ENCODE assay signal across 12 cellular contexts in the genomic region with DNA sequence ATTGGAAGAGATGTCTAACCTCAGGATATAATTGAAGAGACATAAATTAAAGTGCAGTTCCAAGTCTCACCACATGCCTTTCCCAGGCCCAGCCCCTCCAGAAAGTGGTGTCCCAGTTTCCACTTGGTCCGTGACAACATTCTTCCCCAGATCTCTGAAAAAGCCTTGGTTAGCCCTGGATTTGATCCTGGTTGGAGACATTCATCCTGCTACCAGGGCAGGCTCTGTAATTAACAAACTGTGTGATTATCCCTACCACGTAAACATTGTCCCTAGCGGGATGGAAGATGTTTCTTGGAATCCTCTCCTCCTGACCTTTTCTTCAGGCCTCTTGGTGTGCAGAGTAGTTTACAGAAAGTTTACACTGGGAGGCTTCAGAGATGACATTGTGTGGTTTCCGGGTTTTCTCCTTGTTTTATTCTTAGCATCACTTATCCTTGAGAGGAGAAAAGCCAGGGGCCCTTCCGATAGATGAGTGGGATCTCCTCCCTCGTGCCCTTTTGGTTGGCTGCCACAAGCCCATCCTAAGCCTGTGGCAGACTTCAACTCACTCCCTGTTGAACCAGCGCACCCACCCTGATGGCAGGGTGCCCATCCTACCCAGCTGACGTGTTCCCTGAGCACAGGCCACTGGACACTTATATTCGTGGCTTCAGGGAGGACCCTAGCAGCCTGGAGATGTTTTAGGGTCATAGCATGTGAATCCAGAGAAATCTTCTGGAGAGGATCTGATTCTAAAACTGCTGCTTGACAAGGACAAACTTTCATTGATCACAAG.
DNase-seq lines count a peak whose midpoint lies in the region; ATAC-seq and TF ChIP-seq lines count a peak whose summit lies in the region.
"Had no signal": no experiment of that assay in that cellular context is flagged by ENCODE, and none has a peak within 500 bp of the region (broad histone marks: within the 10 kb centered on the region; RNA-seq: fewer than 3 reads in every experiment).

No MANE protein-coding gene starts in this region.

- H3K9me3 ChIP-seq in mammary epithelial cell (replicated peaks; ENCODE audit: insufficient read depth, low read length) (no peaks in the 10 kb centered on the region), mesenchymal stem cell (ENCODE audit: control insufficient read depth, low read length) (no peaks in the 10 kb centered on the region)
- H3K9me3 ChIP-seq: gastrocnemius medialis had no signal

- CTCF ChIA-PET in mammary epithelial cell (lab: Charles Lee; ENCODE audit: low non-redundant PET), result no interaction called here

- H3K14ac ChIP-seq in mesenchymal stem cell (ENCODE audit: low read length in 2 of 2), result no peak overlapping the region

- H3K36me3 ChIP-seq in mammary epithelial cell (ENCODE audit: insufficient read depth, low read length) (no peaks in the 10 kb centered on the region), mesenchymal stem cell (ENCODE audit: control insufficient read depth in 1 of 2, insufficient read depth in 2 of 2, low read depth in 1 of 2, low read length in 2 of 2) (peaks cover 26 to 35% of the 10 kb centered on the region in 2 experiments)

- H3K4me1 ChIP-seq in mammary epithelial cell (ENCODE audit: insufficient read depth, low read length) (no peaks in the 10 kb centered on the region), mesenchymal stem cell (ENCODE audit: control insufficient read depth, insufficient read depth, low read depth, low read length) (peaks cover 6% of the 10 kb centered on the region)
- H3K4me1 ChIP-seq: gastrocnemius medialis had no signal

- H3K27ac Mint-ChIP-seq in activated T-cell treated with anti-CD3 and anti-CD28 coated beads, Interleukin-2, amount 50 U/mL, for 72 hours, result no peak overlapping the region
- H3K27ac Mint-ChIP-seq: activated T-helper 17 cell treated with anti-CD3 and anti-CD28 coated beads, Interleukin-2, amount 50 U/mL, for 72 hours had no signal

- intact Hi-C loops in mammary epithelial cell (cut with micrococcal nuclease), result no loop called here

- TF ChIP-seq CTCF in mammary epithelial cell (conservative IDR thresholded peaks at IDR 0.05 in 1 of 2, IDR thresholded peaks at IDR 0.05 in 1 of 2; ENCODE audit: extremely low read depth in 1 of 2, insufficient read depth in 1 of 2, low read depth in 1 of 2, low read length in 2 of 2), result peak; percentile 32 to 42

- peak overlapping the region in 1 of 2 experiments; percentile 62 for H3K18ac ChIP-seq in mesenchymal stem cell (ENCODE audit: low read depth in 1 of 2, low read length in 2 of 2)

- H2AFZ ChIP-seq in mammary epithelial cell (ENCODE audit: low read depth, low read length) (no peak overlapping the region), mesenchymal stem cell (ENCODE audit: low read depth, low read length) (no peak overlapping the region)

- H2AK5ac ChIP-seq in mesenchymal stem cell (ENCODE audit: low read length, severe bottlenecking), result no peak overlapping the region

- H2BK15ac ChIP-seq in mesenchymal stem cell (ENCODE audit: low read depth, poor library complexity, severe bottlenecking), result no peak overlapping the region

- no peaks in the 10 kb centered on the region for H3K79me2 ChIP-seq in mammary epithelial cell (ENCODE audit: insufficient read depth, low read length)

- peak; percentile 62 for DNase-seq in AG08395 (ENCODE audit: low spot score)
- DNase-seq in HCEC 1CT, result peak; percentile 10
- no peak for DNase-seq in mammary epithelial cell
- DNase-seq in mesenchymal stem cell, result peak; percentile 92
- DNase-seq in activated T-cell treated with anti-CD3 and anti-CD28 coated beads, Interleukin-2, amount 50 U/mL, for 72 hours, result no peak
- DNase-seq: DMS79, gastrocnemius medialis, NCI-H1694 treated with DMSO at 0.1 percent for 48 hours had no signal

- in situ Hi-C loops in mammary epithelial cell (cut with MboI; ENCODE audit: low sequenced_read_pairs in 2 of 2), result no loop called here

- no peak overlapping the region for H2BK12ac ChIP-seq in mesenchymal stem cell (ENCODE audit: low read length in 2 of 2)

- H4K91ac ChIP-seq in mesenchymal stem cell (ENCODE audit: low read length), result peak overlapping the region; percentile 70

- no peak overlapping the region for H3K4ac ChIP-seq in mesenchymal stem cell (ENCODE audit: low read depth in 1 of 2, low read length in 2 of 2)

- H4K20me1 ChIP-seq in mammary epithelial cell (ENCODE audit: insufficient read depth, low read length), result no peaks in the 10 kb centered on the region

- ATAC-seq in HG02884 (IDR thresholded peaks at IDR 0.05; ENCODE audit: unreplicated experiment) (no peak), HG03432 (IDR thresholded peaks at IDR 0.05; ENCODE audit: unreplicated experiment) (no peak), HG03571 (IDR thresholded peaks at IDR 0.05; ENCODE audit: unreplicated experiment) (no peak)
- ATAC-seq in activated T-cell treated with anti-CD3 and anti-CD28 coated beads, Interleukin-2, amount 50 U/mL, for 72 hours (replicated peaks in 1 of 2), result no peak
- ATAC-seq: activated T-helper 17 cell treated with anti-CD3 and anti-CD28 coated beads, Interleukin-2, amount 50 U/mL, for 72 hours; gastrocnemius medialis had no signal

- dilution Hi-C loops in mammary epithelial cell (cut with HindIII; ENCODE audit: low sequenced_read_pairs), result no loop called here

- H3K27ac ChIP-seq in mammary epithelial cell (ENCODE audit: insufficient read depth, low read depth, low read length) (no peak overlapping the region), mesenchymal stem cell (ENCODE audit: low read length, poor library complexity, severe bottlenecking) (no peak overlapping the region)
- H3K27ac ChIP-seq: gastrocnemius medialis had no signal

- H4K8ac ChIP-seq in mesenchymal stem cell (ENCODE audit: low read length), result no peak overlapping the region

- H3K9me3 Mint-ChIP-seq in activated T-cell treated with anti-CD3 and anti-CD28 coated beads, Interleukin-2, amount 50 U/mL, for 72 hours, result no peaks in the 10 kb centered on the region
- H3K9me3 Mint-ChIP-seq: activated T-helper 17 cell treated with anti-CD3 and anti-CD28 coated beads, Interleukin-2, amount 50 U/mL, for 72 hours had no signal

- H3K9ac ChIP-seq in mammary epithelial cell (ENCODE audit: insufficient read depth, low read length), result no peak overlapping the region
- no peak overlapping the region for H3K9ac ChIP-seq in mesenchymal stem cell (ENCODE audit: low read length)

- H3K27me3 ChIP-seq in mammary epithelial cell (ENCODE audit: insufficient read depth, low read length) (no peaks in the 10 kb centered on the region), mesenchymal stem cell (ENCODE audit: control insufficient read depth in 1 of 2, insufficient read depth in 1 of 2, low read length in 2 of 2) (no peaks in the 10 kb centered on the region)
- H3K27me3 ChIP-seq: gastrocnemius medialis had no signal

- 86% methylated on average over 9 of the region's 9 CpGs for WGBS in mammary epithelial cell (ENCODE audit: low coverage, missing lambda C conversion rate)
- 60% methylated on average over 9 of the region's 9 CpGs for WGBS in mesenchymal stem cell

- peaks cover 7% of the 10 kb centered on the region for H3K27me3 Mint-ChIP-seq in activated T-cell treated with anti-CD3 and anti-CD28 coated beads, Interleukin-2, amount 50 U/mL, for 72 hours (ENCODE audit: low read depth)

- H2BK120ac ChIP-seq in mesenchymal stem cell (ENCODE audit: low read depth, low read length), result no peak overlapping the region

- H3K23ac ChIP-seq in mesenchymal stem cell (ENCODE audit: low read length in 2 of 2), result peak overlapping the region in 1 of 2 experiments; percentile 37

- BruUV-seq in mammary epithelial cell (replicated peaks; lab: Mats Ljungman, UMichigan), result no TSS peak

- no peaks in the 10 kb centered on the region for H3K4me1 Mint-ChIP-seq in activated T-cell treated with anti-CD3 and anti-CD28 coated beads, Interleukin-2, amount 50 U/mL, for 72 hours (ENCODE audit: low read depth)
- H3K4me1 Mint-ChIP-seq: activated T-helper 17 cell treated with anti-CD3 and anti-CD28 coated beads, Interleukin-2, amount 50 U/mL, for 72 hours had no signal

- no peak overlapping the region for H2BK5ac ChIP-seq in mesenchymal stem cell (ENCODE audit: low read depth, low read length, poor library complexity, severe bottlenecking)

- no peak overlapping the region for H3K4me3 ChIP-seq in mammary epithelial cell (replicated peaks in 1 of 3; ENCODE audit: insufficient read depth in 1 of 3, low read depth in 2 of 3, low read length in 3 of 3)
- H3K4me3 ChIP-seq in mesenchymal stem cell (ENCODE audit: insufficient read depth in 1 of 2, low read depth in 1 of 2, low read length in 2 of 2), result no peak overlapping the region
- H3K4me3 ChIP-seq: gastrocnemius medialis had no signal

- H3K79me1 ChIP-seq in mesenchymal stem cell (replicated peaks; ENCODE audit: low read length, poor library complexity, severe bottlenecking), result peaks cover 1% of the 10 kb centered on the region

- H3K4me3 Mint-ChIP-seq in activated T-cell treated with anti-CD3 and anti-CD28 coated beads, Interleukin-2, amount 50 U/mL, for 72 hours, result no peak overlapping the region
- H3K4me3 Mint-ChIP-seq: activated T-helper 17 cell treated with anti-CD3 and anti-CD28 coated beads, Interleukin-2, amount 50 U/mL, for 72 hours had no signal

- no peak overlapping the region for H3K4me2 ChIP-seq in mammary epithelial cell (ENCODE audit: insufficient read depth, low read depth, low read length)
- H3K4me2 ChIP-seq in mesenchymal stem cell (ENCODE audit: low read length, poor library complexity, severe bottlenecking), result no peak overlapping the region

- H3K36me3 Mint-ChIP-seq in activated T-cell treated with anti-CD3 and anti-CD28 coated beads, Interleukin-2, amount 50 U/mL, for 72 hours (ENCODE audit: insufficient read depth in 2 of 2), result no peaks in the 10 kb centered on the region

Comparison
In these comparisons a context has a peak if more than half of its experiments do, and no peak if none do; other contexts are left out.
1. DNase-seq: peak in AG08395 (single experiment), HCEC 1CT (single experiment) and mesenchymal stem cell (single experiment); none in mammary epithelial cell (single experiment) and activated T-cell treated with anti-CD3 and anti-CD28 coated beads, Interleukin-2, amount 50 U/mL, for 72 hours (0 of 2).